In the genomic region with DNA sequence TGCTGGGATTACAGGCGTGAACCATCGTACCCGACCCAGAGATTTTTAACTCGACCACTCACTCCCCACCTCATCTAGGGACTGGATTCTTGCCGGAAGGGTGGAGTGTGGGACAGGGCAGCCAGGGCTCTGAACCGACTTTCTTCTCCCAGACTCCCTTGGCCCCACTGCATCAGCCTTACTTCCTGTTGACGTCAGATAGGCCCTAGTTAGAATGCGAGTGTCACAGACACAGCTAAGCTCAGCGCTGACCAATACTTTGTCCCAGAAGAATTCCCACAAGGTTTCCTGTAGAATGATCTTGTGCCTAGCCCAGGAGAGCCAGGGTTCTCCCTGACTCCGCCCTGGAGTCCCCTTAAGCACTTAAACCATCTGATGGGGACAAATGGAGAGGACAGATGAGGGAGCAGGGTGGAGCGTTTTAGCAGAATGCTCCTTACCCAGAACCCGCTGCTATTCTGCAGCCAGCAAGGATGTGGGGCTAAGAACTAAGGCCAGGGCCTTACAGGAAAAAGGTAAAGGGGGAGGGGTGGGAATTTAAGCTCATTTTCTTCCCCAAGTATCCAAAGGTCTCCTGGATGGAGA, we compare ENCODE assay signal across 1 cellular context.
A peak's percentile ranks its signal among the peaks of the same experiment; 100 is the strongest.
TF ChIP-seq lines count a peak whose summit lies in the region.

No MANE protein-coding gene starts in this region.

TF ChIP-seq in liver, 16 proteins besides CTCF, POLR2A, EP300 and RAD21 (continued from another document):
- TF ChIP-seq, protein P1, sequence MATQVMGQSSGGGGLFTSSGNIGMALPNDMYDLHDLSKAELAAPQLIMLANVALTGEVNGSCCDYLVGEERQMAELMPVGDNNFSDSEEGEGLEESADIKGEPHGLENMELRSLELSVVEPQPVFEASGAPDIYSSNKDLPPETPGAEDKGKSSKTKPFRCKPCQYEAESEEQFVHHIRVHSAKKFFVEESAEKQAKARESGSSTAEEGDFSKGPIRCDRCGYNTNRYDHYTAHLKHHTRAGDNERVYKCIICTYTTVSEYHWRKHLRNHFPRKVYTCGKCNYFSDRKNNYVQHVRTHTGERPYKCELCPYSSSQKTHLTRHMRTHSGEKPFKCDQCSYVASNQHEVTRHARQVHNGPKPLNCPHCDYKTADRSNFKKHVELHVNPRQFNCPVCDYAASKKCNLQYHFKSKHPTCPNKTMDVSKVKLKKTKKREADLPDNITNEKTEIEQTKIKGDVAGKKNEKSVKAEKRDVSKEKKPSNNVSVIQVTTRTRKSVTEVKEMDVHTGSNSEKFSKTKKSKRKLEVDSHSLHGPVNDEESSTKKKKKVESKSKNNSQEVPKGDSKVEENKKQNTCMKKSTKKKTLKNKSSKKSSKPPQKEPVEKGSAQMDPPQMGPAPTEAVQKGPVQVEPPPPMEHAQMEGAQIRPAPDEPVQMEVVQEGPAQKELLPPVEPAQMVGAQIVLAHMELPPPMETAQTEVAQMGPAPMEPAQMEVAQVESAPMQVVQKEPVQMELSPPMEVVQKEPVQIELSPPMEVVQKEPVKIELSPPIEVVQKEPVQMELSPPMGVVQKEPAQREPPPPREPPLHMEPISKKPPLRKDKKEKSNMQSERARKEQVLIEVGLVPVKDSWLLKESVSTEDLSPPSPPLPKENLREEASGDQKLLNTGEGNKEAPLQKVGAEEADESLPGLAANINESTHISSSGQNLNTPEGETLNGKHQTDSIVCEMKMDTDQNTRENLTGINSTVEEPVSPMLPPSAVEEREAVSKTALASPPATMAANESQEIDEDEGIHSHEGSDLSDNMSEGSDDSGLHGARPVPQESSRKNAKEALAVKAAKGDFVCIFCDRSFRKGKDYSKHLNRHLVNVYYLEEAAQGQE (IDR thresholded peaks at IDR 0.05) = no peak
- TF ChIP-seq FOXA1 (IDR thresholded peaks at IDR 0.05) (no peak), FOXA2 (IDR thresholded peaks at IDR 0.05) (no peak), JUND (IDR thresholded peaks at IDR 0.05) (peak in 1 of 2 donors; percentile 52), YY1 (IDR thresholded peaks at IDR 0.05) (no peak), HNF4A (conservative IDR thresholded peaks at IDR 0.05) (no peak), NR2F2 (IDR thresholded peaks at IDR 0.05) (peak; percentile 65), HNF4G (IDR thresholded peaks at IDR 0.05) (no peak), RXRA (IDR thresholded peaks at IDR 0.05) (no peak), EGR1 (IDR thresholded peaks at IDR 0.05; ENCODE audit: low read depth in 2 of 2) (no peak), GABPA (IDR thresholded peaks at IDR 0.05 in 1 of 2, conservative IDR thresholded peaks at IDR 0.05 in 1 of 2) (no peak)
- TF ChIP-seq, protein P2, sequence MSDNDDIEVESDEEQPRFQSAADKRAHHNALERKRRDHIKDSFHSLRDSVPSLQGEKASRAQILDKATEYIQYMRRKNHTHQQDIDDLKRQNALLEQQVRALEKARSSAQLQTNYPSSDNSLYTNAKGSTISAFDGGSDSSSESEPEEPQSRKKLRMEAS (IDR thresholded peaks at IDR 0.05) = no peak
TF ChIP-seq in liver: peak in this region for 3.
